In genomic region chr17:81489012-81489968, GRCh38 we compare ENCODE assay signal across 1 cellular context.
TF ChIP-seq lines count a peak whose summit lies in the region.

No MANE protein-coding gene starts in this region.

TF ChIP-seq in HCT116, 20 proteins besides CTCF, POLR2A, EP300 and RAD21 (continued from another document):
- TF ChIP-seq ZBTB33 (IDR thresholded peaks at IDR 0.05; ENCODE audit: extremely low read depth, insufficient replicate concordance, low read length) (no peak), MAX (IDR thresholded peaks at IDR 0.05) (no peak), REST (IDR thresholded peaks at IDR 0.05; ENCODE audit: low read depth) (no peak), CBX3 (IDR thresholded peaks at IDR 0.05; ENCODE audit: low read depth) (no peak), ZFX (IDR thresholded peaks at IDR 0.05) (no peak)
